ENCODE assay signal across 8 cellular contexts in the genomic region with DNA sequence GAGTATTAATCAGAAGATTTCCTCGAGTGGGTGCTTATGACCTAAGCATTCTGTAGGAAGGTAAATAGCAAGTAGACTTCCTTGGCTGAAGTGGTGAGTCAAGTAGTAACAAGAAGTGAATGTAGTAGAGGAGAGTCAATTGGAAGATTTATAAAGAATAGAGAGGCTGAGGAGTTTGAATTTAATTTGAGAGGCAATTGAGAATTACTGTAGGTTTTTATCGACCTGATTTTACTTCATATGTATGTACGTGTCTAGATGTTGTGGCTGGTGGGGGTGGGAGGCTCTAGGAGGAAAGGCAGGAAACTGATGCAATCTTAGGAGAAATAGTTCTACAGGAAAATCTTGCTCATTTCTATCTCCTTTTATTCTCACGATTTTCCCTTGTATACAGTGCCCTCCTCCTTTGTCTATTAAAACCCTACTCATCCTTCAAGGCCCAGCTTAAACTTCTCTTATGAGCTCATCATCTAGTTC. TPM values are rescaled to one million over a fixed set of nuclear protein-coding genes. Genes with fewer than 3 reads are reported as not detected.
A peak's percentile ranks its signal among the peaks of the same experiment; 100 is the strongest.
DNase-seq lines count a peak whose midpoint lies in the region; ATAC-seq and TF ChIP-seq lines count a peak whose summit lies in the region.

No MANE protein-coding gene starts in this region.

- H3K79me2 ChIP-seq in H9 (ENCODE audit: insufficient read depth, low read length), result peaks cover 30% of the 10 kb centered on the region; the same call in 1 of the 2 replicates

- DNase-seq in MG63 (peak; percentile 30), chondrocyte (ENCODE audit: low spot score) (no peak), H9 (no peak), NCI-H1417 treated with DMSO at 0.1 percent for 48 hours (lab: John Stamatoyannopoulos, UW) (no peak)

- no peak overlapping the region for H2BK120ac ChIP-seq in H9 (ENCODE audit: low read depth, low read length, poor library complexity, severe bottlenecking)

- H3K4me3 ChIP-seq in BLaER1 treated with 17β-estradiol and CSF1 and Interleukin-3, amounts not matched to agents 10 nM and 100 nM, result peak overlapping the region in 7 of 10 experiments; percentile 5 to 49 (median 40); a peak in 9 of 20 replicates
- no peak overlapping the region for H3K4me3 ChIP-seq in MG63

- no peak overlapping the region for H2BK15ac ChIP-seq in H9 (ENCODE audit: low read depth, low read length)

- H3K14ac ChIP-seq in H9 (ENCODE audit: insufficient read depth, low read length), result no peak overlapping the region

- H2AFZ ChIP-seq in H9 (ENCODE audit: low read length), result no peak overlapping the region

- no peak overlapping the region for H4K91ac ChIP-seq in H9 (ENCODE audit: insufficient read length, low read depth, low read length)

- peaks cover 93 to 100% (median 100%) of the 10 kb centered on the region in 11 experiments for H4K20me1 ChIP-seq in BLaER1 treated with 17β-estradiol and CSF1 and Interleukin-3, amounts not matched to agents 10 nM and 100 nM
- no peaks in the 10 kb centered on the region for H4K20me1 ChIP-seq in H9 (ENCODE audit: control insufficient read depth, insufficient read depth, insufficient read length)

- H3K36me3 ChIP-seq in BLaER1 treated with 17β-estradiol and CSF1 and Interleukin-3, amounts not matched to agents 10 nM and 100 nM, result peaks cover 34 to 87% (median 63%) of the 10 kb centered on the region in 11 experiments
- H3K36me3 ChIP-seq in MG63, result peaks cover 54% of the 10 kb centered on the region

- no peak overlapping the region for H2BK5ac ChIP-seq in H9 (ENCODE audit: insufficient read length, low read length)

- H3K79me1 ChIP-seq in H9 (ENCODE audit: insufficient read depth, low read depth, low read length, poor library complexity, severe bottlenecking), result no peaks in the 10 kb centered on the region

- H4K8ac ChIP-seq in H9 (replicated peaks; ENCODE audit: insufficient read length, low read depth, low read length), result no peak overlapping the region

- peak overlapping the region; percentile 18 to 75 (median 63) for H3K4me2 ChIP-seq in BLaER1 treated with 17β-estradiol and CSF1 and Interleukin-3, amounts not matched to agents 10 nM and 100 nM
- no peak overlapping the region for H3K4me2 ChIP-seq in H9 (ENCODE audit: insufficient read depth, insufficient read length, low read length)

- no peak overlapping the region for H3K18ac ChIP-seq in H9 (ENCODE audit: insufficient read length, low read depth, low read length)

- H2BK20ac ChIP-seq in H9 (ENCODE audit: low read depth, low read length, poor library complexity, severe bottlenecking), result no peak overlapping the region

- peak overlapping the region in 7 of 11 experiments; percentile 4 to 61 (median 41); a peak in 12 of 22 replicates for H3K9ac ChIP-seq in BLaER1 treated with 17β-estradiol and CSF1 and Interleukin-3, amounts not matched to agents 10 nM and 100 nM
- H3K9ac ChIP-seq in H9 (ENCODE audit: extremely low read depth, insufficient read length, low read length), result no peak overlapping the region

- H3K9me3 ChIP-seq in BLaER1 treated with 17β-estradiol and CSF1 and Interleukin-3, amounts not matched to agents 10 nM and 100 nM (replicated peaks in 1 of 11), result no peaks in the 10 kb centered on the region
- H3K9me3 ChIP-seq in MG63 (no peaks in the 10 kb centered on the region), H9 (ENCODE audit: control insufficient read depth, low read depth, low read length) (peaks cover 37% of the 10 kb centered on the region)

- H3K23me2 ChIP-seq in H9 (ENCODE audit: insufficient read length, low read depth, low read length, poor library complexity, severe bottlenecking), result no peaks in the 10 kb centered on the region

- H3K4me3 Mint-ChIP-seq in chondrocyte (ENCODE audit: unreplicated experiment) (peak overlapping the region; percentile 10), H9 (no peak overlapping the region)
- peak overlapping the region; percentile 97 for H3K4me3 Mint-ChIP-seq in stimulated activated naive CD8-positive, alpha-beta T cell treated with anti-CD3 and anti-CD28 coated beads, Interleukin-15, Interleukin-2, amounts not matched to agents 100 ng/mL and 50 ng/mL, for 24 hours

- H3K4me1 Mint-ChIP-seq in chondrocyte (ENCODE audit: low read depth) (peaks cover 68% of the 10 kb centered on the region), H9 (peaks cover 14 to 22% of the 10 kb centered on the region in 2 experiments)
- H3K4me1 Mint-ChIP-seq in stimulated activated naive CD8-positive, alpha-beta T cell treated with anti-CD3 and anti-CD28 coated beads, Interleukin-15, Interleukin-2, amounts not matched to agents 100 ng/mL and 50 ng/mL, for 24 hours (ENCODE audit: low read depth), result peaks cover 66% of the 10 kb centered on the region

- peaks cover 21 to 79% (median 43%) of the 10 kb centered on the region in 10 experiments for H3K4me1 ChIP-seq in BLaER1 treated with 17β-estradiol and CSF1 and Interleukin-3, amounts not matched to agents 10 nM and 100 nM
- no peaks in the 10 kb centered on the region; the same call in 1 of the 2 replicates for H3K4me1 ChIP-seq in H9 (ENCODE audit: insufficient read depth, low read length)

- no peak overlapping the region for H3K4ac ChIP-seq in H9 (ENCODE audit: low read depth, low read length)

- no peak for TF ChIP-seq CTCF in chondrocyte (IDR thresholded peaks at IDR 0.05)
- no peak for TF ChIP-seq CTCF in H9 (conservative IDR thresholded peaks at IDR 0.05)

- H4K5ac ChIP-seq in H9 (ENCODE audit: insufficient read length, low read depth, low read length), result no peak overlapping the region

- H2BK12ac ChIP-seq in H9 (ENCODE audit: insufficient read length, low read depth, low read length), result no peak overlapping the region

- peak; percentile 40 for ATAC-seq in GM19455 (IDR thresholded peaks at IDR 0.05; ENCODE audit: unreplicated experiment)
- ATAC-seq in GM21619 (IDR thresholded peaks at IDR 0.05; ENCODE audit: unreplicated experiment), result no peak

- peak overlapping the region in 9 of 11 experiments; percentile 41 to 77 (median 60); a peak in 17 of 22 replicates for H3K27ac ChIP-seq in BLaER1 treated with 17β-estradiol and CSF1 and Interleukin-3, amounts not matched to agents 10 nM and 100 nM
- no peak overlapping the region for H3K27ac ChIP-seq in H9 (ENCODE audit: insufficient read length, low read depth, low read length)

- H3T11ph ChIP-seq in H9 (ENCODE audit: low read length), result no peak overlapping the region

- H3K27me3 Mint-ChIP-seq in chondrocyte (ENCODE audit: low read depth), result no peaks in the 10 kb centered on the region
- no peaks in the 10 kb centered on the region for H3K27me3 Mint-ChIP-seq in stimulated activated naive CD8-positive, alpha-beta T cell treated with anti-CD3 and anti-CD28 coated beads, Interleukin-15, Interleukin-2, amounts not matched to agents 100 ng/mL and 50 ng/mL, for 24 hours
- H3K27me3 Mint-ChIP-seq in H9 (ENCODE audit: low read depth), result no peaks in the 10 kb centered on the region

- H3K9me3 Mint-ChIP-seq in chondrocyte (ENCODE audit: low read depth) (peaks cover 6% of the 10 kb centered on the region), H9 (peaks cover 58 to 59% of the 10 kb centered on the region in 2 experiments)
- no peaks in the 10 kb centered on the region for H3K9me3 Mint-ChIP-seq in stimulated activated naive CD8-positive, alpha-beta T cell treated with anti-CD3 and anti-CD28 coated beads, Interleukin-15, Interleukin-2, amounts not matched to agents 100 ng/mL and 50 ng/mL, for 24 hours

- H3K56ac ChIP-seq in H9 (ENCODE audit: insufficient read length, low read depth, low read length), result no peak overlapping the region

- peaks cover 41 to 96% (median 87%) of the 10 kb centered on the region in 11 experiments for H3K27me3 ChIP-seq in BLaER1 treated with 17β-estradiol and CSF1 and Interleukin-3, amounts not matched to agents 10 nM and 100 nM
- no peaks in the 10 kb centered on the region for H3K27me3 ChIP-seq in MG63
- no peaks in the 10 kb centered on the region for H3K27me3 ChIP-seq in H9 (ENCODE audit: insufficient read depth, low read length)

- no peak overlapping the region for H2AK5ac ChIP-seq in H9 (ENCODE audit: insufficient read length, low read length)

- WGBS in H9 (ENCODE audit: extremely low coverage, insufficient read length, low lambda C conversion rate), result no CpG with 5 or more reads among the region's 4 CpGs

- peak overlapping the region; percentile 80 for H3K27ac Mint-ChIP-seq in chondrocyte (ENCODE audit: unreplicated experiment)
- H3K27ac Mint-ChIP-seq in stimulated activated naive CD8-positive, alpha-beta T cell treated with anti-CD3 and anti-CD28 coated beads, Interleukin-15, Interleukin-2, amounts not matched to agents 100 ng/mL and 50 ng/mL, for 24 hours, result peak overlapping the region; percentile 100
- H3K27ac Mint-ChIP-seq in H9, result peak overlapping the region in 1 of 3 experiments; percentile 61; a peak in 2 of 7 replicates

- H3K23ac ChIP-seq in H9 (ENCODE audit: insufficient read length, low read depth, low read length), result no peak overlapping the region

- H3K36me3 Mint-ChIP-seq in chondrocyte (ENCODE audit: low read depth) (peaks cover 2% of the 10 kb centered on the region), H9 (ENCODE audit: insufficient read depth in 1 of 3, low read depth in 3 of 3) (peaks cover 23 to 61% (median 58%) of the 10 kb centered on the region in 3 experiments)
- peaks cover 84% of the 10 kb centered on the region for H3K36me3 Mint-ChIP-seq in stimulated activated naive CD8-positive, alpha-beta T cell treated with anti-CD3 and anti-CD28 coated beads, Interleukin-15, Interleukin-2, amounts not matched to agents 100 ng/mL and 50 ng/mL, for 24 hours (ENCODE audit: low read depth)

RNA-seq across cellular contexts. Expression of a gene that starts 8.7 kb away (rescaled TPM):
- 47.0 and 68.8 TPM in 2 replicates for total RNA-seq in MG63 (2014; rRNA removed; shearing (Covaris generic); ENCODE audit: low replicate concordance)
- total RNA-seq in chondrocyte (108 to 138 TPM (median 138 TPM) in 3 replicates), H9 (2021) (108 and 116 TPM in 2 replicates)

RNA-seq across cellular contexts. Expression of a gene that starts 36.7 kb away (rescaled TPM):
- total RNA-seq in MG63 (2014; rRNA removed; shearing (Covaris generic); ENCODE audit: low replicate concordance), result 1.1 and 1.4 TPM in 2 replicates
- 3.1 to 4.2 TPM (median 3.2 TPM) in 3 replicates for total RNA-seq in chondrocyte
- 0.48 and 0.96 TPM in 2 replicates for total RNA-seq in H9 (2021)

Comparison
In these comparisons a context has a peak if more than half of its experiments do, and no peak if none do; other contexts are left out.
1. H3K4me3 Mint-ChIP-seq: peak in chondrocyte (single experiment) and stimulated activated naive CD8-positive, alpha-beta T cell treated with anti-CD3 and anti-CD28 coated beads, Interleukin-15, Interleukin-2, amounts not matched to agents 100 ng/mL and 50 ng/mL, for 24 hours (single experiment); none in H9 (0 of 2).